In genomic region chr19:55080915-55081772, GRCh38 we compare ENCODE assay signal across 8 cellular contexts. TPM values are rescaled to one million over a fixed set of nuclear protein-coding genes. Genes with fewer than 3 reads are reported as not detected.
DNase-seq lines count a peak whose midpoint lies in the region; ATAC-seq and TF ChIP-seq lines count a peak whose summit lies in the region.

No MANE protein-coding gene starts in this region.

- H3K9me3 ChIP-seq in neutrophil: peaks cover 6% of the 10 kb centered on the region
- no peaks in the 10 kb centered on the region for H3K9me3 ChIP-seq in thoracic aorta

- H3K4me3 Mint-ChIP-seq in activated T-cell treated with anti-CD3 and anti-CD28 coated beads, Interleukin-2, amount 50 U/mL, for 24 hours: peak overlapping the region; percentile 64

- ATAC-seq in GM18511 (IDR thresholded peaks at IDR 0.05; ENCODE audit: unreplicated experiment) (peak; percentile 79), HG03521 (IDR thresholded peaks at IDR 0.05; ENCODE audit: unreplicated experiment) (peak; percentile 80), thoracic aorta (ENCODE audit: insufficient number of reproducible peaks, low FRiP score, low read depth) (no peak), HG03378 (IDR thresholded peaks at IDR 0.05; ENCODE audit: unreplicated experiment) (no peak)

- H3K27ac ChIP-seq in neutrophil (no peak overlapping the region), thoracic aorta (no peak overlapping the region)

- TF ChIP-seq CTCF in fibroblast of pulmonary artery (IDR thresholded peaks at IDR 0.05; ENCODE audit: low read length, missing control alignments): no peak
- TF ChIP-seq CTCF in neutrophil (IDR thresholded peaks at IDR 0.05): no peak
- no peak for TF ChIP-seq CTCF in thoracic aorta (IDR thresholded peaks at IDR 0.05)

- peak overlapping the region; percentile 57 for H3K4me3 ChIP-seq in fibroblast of pulmonary artery (replicated peaks; ENCODE audit: low read depth, low read length)
- H3K4me3 ChIP-seq in neutrophil (ENCODE audit: low read depth in 1 of 2, low read length in 1 of 2): peak overlapping the region; percentile 37 to 46
- peak overlapping the region; percentile 75 for H3K4me3 ChIP-seq in thoracic aorta

- H3K27me3 ChIP-seq in neutrophil (peaks cover 93% of the 10 kb centered on the region), thoracic aorta (replicated peaks; ENCODE audit: insufficient read depth) (peaks cover 15% of the 10 kb centered on the region)

- H3K27me3 Mint-ChIP-seq in activated T-cell treated with anti-CD3 and anti-CD28 coated beads, Interleukin-2, amount 50 U/mL, for 24 hours: peaks cover 78% of the 10 kb centered on the region

- H3K36me3 Mint-ChIP-seq in activated T-cell treated with anti-CD3 and anti-CD28 coated beads, Interleukin-2, amount 50 U/mL, for 24 hours (ENCODE audit: low read depth): no peaks in the 10 kb centered on the region

- peaks cover 26% of the 10 kb centered on the region for H3K4me1 Mint-ChIP-seq in activated T-cell treated with anti-CD3 and anti-CD28 coated beads, Interleukin-2, amount 50 U/mL, for 24 hours (ENCODE audit: low read depth)

- H3K36me3 ChIP-seq in neutrophil: no peaks in the 10 kb centered on the region
- H3K36me3 ChIP-seq in thoracic aorta: no peaks in the 10 kb centered on the region

- H3K4me1 ChIP-seq in neutrophil (ENCODE audit: control insufficient read depth in 1 of 2, insufficient read depth in 1 of 2, low read depth in 1 of 2, low read length in 1 of 2): peaks cover 23 to 28% of the 10 kb centered on the region in 2 experiments
- peaks cover 10 to 29% of the 10 kb centered on the region in 2 donors for H3K4me1 ChIP-seq in thoracic aorta (ENCODE audit: control insufficient read depth in 1 of 2, low read depth in 2 of 2)

- DNase-seq in OCI-M2 (lab: John Stamatoyannopoulos, UW; ENCODE audit: unreplicated experiment): peak; percentile 85
- peak; percentile 94 for DNase-seq in activated T-cell treated with anti-CD3 and anti-CD28 coated beads, Interleukin-2, amount 50 U/mL, for 24 hours
- DNase-seq in fibroblast of pulmonary artery (ENCODE audit: low read depth): peak; percentile 70
- DNase-seq in thoracic aorta (ENCODE audit: low spot score): no peak

- H3K27ac Mint-ChIP-seq in activated T-cell treated with anti-CD3 and anti-CD28 coated beads, Interleukin-2, amount 50 U/mL, for 24 hours: peak overlapping the region; percentile 22

- peaks cover 8% of the 10 kb centered on the region for H3K9me3 Mint-ChIP-seq in activated T-cell treated with anti-CD3 and anti-CD28 coated beads, Interleukin-2, amount 50 U/mL, for 24 hours

RNA-seq across cellular contexts. Expression of gene EPS8L1, which starts 5.5 kb away (rescaled TPM):
- 10 to 100 TPM in 1 of 2 donors, 1 to 10 TPM in 1; 5.4 to 16.3 TPM for total RNA-seq in thoracic aorta

RNA-seq across cellular contexts. Expression of gene RDH13, which starts 18.2 kb away (rescaled TPM):
- total RNA-seq in thoracic aorta: 10 to 100 TPM; 22.2 to 23.6 TPM

RNA-seq across cellular contexts. Expression of gene PPP1R12C, which starts 36.3 kb away (rescaled TPM):
- 100 to 1,000 TPM; 194 to 250 TPM for total RNA-seq in thoracic aorta

RNA-seq across cellular contexts. Expression of gene GP6, which starts 43.1 kb away (rescaled TPM):
- total RNA-seq in thoracic aorta: not detected

Comparison
In these comparisons a context has a peak if more than half of its experiments do, and no peak if none do; other contexts are left out.
1. ATAC-seq: peak in GM18511 (single experiment) and HG03521 (single experiment); none in thoracic aorta (single experiment) and HG03378 (single experiment).
2. Peak in every context shown above with its lines, with median percentiles within 50 percentile points of each other: H3K4me3 ChIP-seq.